11 cellular contexts compared by ENCODE assay signal in the genomic region with DNA sequence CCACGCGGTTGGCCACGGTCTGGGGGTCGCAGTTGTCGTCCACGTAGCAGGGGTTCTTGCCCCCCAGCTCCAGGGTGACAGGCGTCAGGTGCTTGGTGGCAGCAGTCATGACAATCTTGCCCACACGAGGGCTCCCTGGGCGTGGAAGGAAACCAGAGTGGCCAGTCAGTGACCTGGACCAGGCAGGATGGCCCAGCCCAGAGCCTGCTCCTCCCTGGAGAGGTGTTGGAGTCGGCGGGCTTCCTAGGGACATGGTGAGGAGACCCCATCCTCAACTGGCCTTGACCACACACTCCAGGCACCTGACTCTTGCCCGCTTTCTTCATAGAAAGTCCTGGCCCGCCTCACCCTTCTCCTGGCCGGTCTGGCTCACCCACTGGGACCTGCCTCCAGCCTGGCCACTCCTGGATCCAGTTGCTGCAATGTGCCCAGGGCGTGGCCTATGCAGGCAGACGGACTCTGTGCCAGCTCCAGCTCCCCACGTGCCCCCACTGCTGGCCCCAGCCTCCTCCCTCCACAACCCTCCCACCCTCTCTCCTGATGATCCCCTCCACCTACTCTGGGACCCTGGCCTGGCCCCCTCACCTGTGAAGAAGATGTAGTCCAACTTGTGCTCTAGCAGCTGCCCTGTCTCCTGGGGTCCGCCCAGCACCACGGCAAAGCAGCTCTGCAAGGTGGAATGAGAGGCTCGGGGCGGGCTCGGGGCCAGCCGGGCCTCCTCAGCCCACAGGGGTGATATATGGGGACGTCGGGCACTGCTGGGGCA. TPM values are rescaled to one million over a fixed set of nuclear protein-coding genes. Genes with fewer than 3 reads are reported as not detected.
DNase-seq lines count a peak whose midpoint lies in the region; ATAC-seq, FAIRE-seq and TF ChIP-seq lines count a peak whose summit lies in the region.
"Had no signal": no experiment of that assay in that cellular context is flagged by ENCODE, and none has a peak within 500 bp of the region (broad histone marks: within the 10 kb centered on the region; RNA-seq: fewer than 3 reads in every experiment).

No MANE protein-coding gene starts in this region.

- no peak for DNase-seq in stimulated activated naive CD8-positive, alpha-beta T cell treated with anti-CD3 and anti-CD28 coated beads, Interleukin-15, amount 100 ng/mL, for 72 hours
- no peak for DNase-seq in stimulated activated naive CD8-positive, alpha-beta T cell treated with anti-CD3 and anti-CD28 coated beads, Interleukin-15, Interleukin-2, amounts not matched to agents 100 U/mL and 50 U/mL, for 24 hours
- DNase-seq in RWPE2 (ENCODE audit: low spot score) (peak; percentile 56), left lobe of liver (ENCODE audit: low spot score) (peak; percentile 52), middle frontal gyrus (ENCODE audit: extremely low spot score, low spot score) (no peak), RCC 7860 (ENCODE audit: low spot score) (no peak), NK-92 (lab: John Stamatoyannopoulos, UW; ENCODE audit: unreplicated experiment) (no peak)
- DNase-seq in activated naive CD4-positive, alpha-beta T cell treated with anti-CD3 and anti-CD28 coated beads, Interleukin-2, amount 10 ng/mL, durations not matched to agents 7 days and 5 days: no peak
- DNase-seq: NCI-H526 treated with DMSO at 0.1 percent for 48 hours had no signal

- no peaks in the 10 kb centered on the region for H3K4me1 ChIP-seq in RWPE2 (ENCODE audit: insufficient read depth, poor library complexity, severe bottlenecking)

- CTCF ChIA-PET in activated naive CD4-positive, alpha-beta T cell treated with anti-CD3 and anti-CD28 coated beads, Interleukin-2, amount 10 ng/mL, durations not matched to agents 7 days and 5 days (lab: Charles Lee): no interaction called here

- no peaks in the 10 kb centered on the region for H3K36me3 Mint-ChIP-seq in activated naive CD4-positive, alpha-beta T cell treated with anti-CD3 and anti-CD28 coated beads, Interleukin-2, amount 10 ng/mL, durations not matched to agents 7 days and 5 days

- no peak overlapping the region for H3K27ac ChIP-seq in RWPE2 (ENCODE audit: poor library complexity, severe bottlenecking)

- H3K9me3 Mint-ChIP-seq in stimulated activated naive CD8-positive, alpha-beta T cell treated with anti-CD3 and anti-CD28 coated beads, Interleukin-15, amount 100 ng/mL, for 72 hours: no peaks in the 10 kb centered on the region
- H3K9me3 Mint-ChIP-seq in activated naive CD4-positive, alpha-beta T cell treated with anti-CD3 and anti-CD28 coated beads, Interleukin-2, amount 10 ng/mL, durations not matched to agents 7 days and 5 days: no peaks in the 10 kb centered on the region

- TF ChIP-seq CTCF in RWPE2 (IDR thresholded peaks at IDR 0.05; ENCODE audit: poor library complexity, severe bottlenecking): peak; percentile 26

- no peak overlapping the region for H3K27ac Mint-ChIP-seq in stimulated activated naive CD8-positive, alpha-beta T cell treated with anti-CD3 and anti-CD28 coated beads, Interleukin-15, amount 100 ng/mL, for 72 hours
- no peak overlapping the region for H3K27ac Mint-ChIP-seq in activated naive CD4-positive, alpha-beta T cell treated with anti-CD3 and anti-CD28 coated beads, Interleukin-2, amount 10 ng/mL, durations not matched to agents 7 days and 5 days

- H3K4me3 Mint-ChIP-seq in stimulated activated naive CD8-positive, alpha-beta T cell treated with anti-CD3 and anti-CD28 coated beads, Interleukin-15, amount 100 ng/mL, for 72 hours: no peak overlapping the region
- no peak overlapping the region for H3K4me3 Mint-ChIP-seq in activated naive CD4-positive, alpha-beta T cell treated with anti-CD3 and anti-CD28 coated beads, Interleukin-2, amount 10 ng/mL, durations not matched to agents 7 days and 5 days

- H3K4me1 Mint-ChIP-seq in stimulated activated naive CD8-positive, alpha-beta T cell treated with anti-CD3 and anti-CD28 coated beads, Interleukin-15, amount 100 ng/mL, for 72 hours: no peaks in the 10 kb centered on the region
- H3K4me1 Mint-ChIP-seq in activated naive CD4-positive, alpha-beta T cell treated with anti-CD3 and anti-CD28 coated beads, Interleukin-2, amount 10 ng/mL, durations not matched to agents 7 days and 5 days: no peaks in the 10 kb centered on the region

- H3K27me3 Mint-ChIP-seq in stimulated activated naive CD8-positive, alpha-beta T cell treated with anti-CD3 and anti-CD28 coated beads, Interleukin-15, amount 100 ng/mL, for 72 hours: no peaks in the 10 kb centered on the region
- peaks cover 12% of the 10 kb centered on the region for H3K27me3 Mint-ChIP-seq in activated naive CD4-positive, alpha-beta T cell treated with anti-CD3 and anti-CD28 coated beads, Interleukin-2, amount 10 ng/mL, durations not matched to agents 7 days and 5 days

- no peaks in the 10 kb centered on the region for H3K9me3 ChIP-seq in RWPE2 (ENCODE audit: severe bottlenecking)

- FAIRE-seq in RCC 7860 (lab: Jason Lieb, UNC): no peak

- H3K4me3 ChIP-seq in RWPE2 (ENCODE audit: severe bottlenecking): no peak overlapping the region

- no peaks in the 10 kb centered on the region for H3K36me3 ChIP-seq in RWPE2 (ENCODE audit: low read depth)

- no peaks in the 10 kb centered on the region for H3K27me3 ChIP-seq in RWPE2 (ENCODE audit: insufficient read depth, poor library complexity, severe bottlenecking)

- peak; percentile 8 for ATAC-seq in stimulated activated naive CD8-positive, alpha-beta T cell treated with anti-CD3 and anti-CD28 coated beads, Interleukin-15, amount 100 ng/mL, for 72 hours
- no peak for ATAC-seq in stimulated activated naive CD8-positive, alpha-beta T cell treated with anti-CD3 and anti-CD28 coated beads, Interleukin-15, Interleukin-2, amounts not matched to agents 100 U/mL and 50 U/mL, for 24 hours
- peak; percentile 43; the same call in 1 of the 3 replicates for ATAC-seq in RWPE2 (ENCODE audit: low read depth)
- ATAC-seq in left lobe of liver: peak; percentile 86

RNA-seq across cellular contexts. Expression of a gene that starts 8.7 kb away (rescaled TPM):
- total RNA-seq in left lobe of liver: not detected
- total RNA-seq: fibroblast of lung had no signal

RNA-seq across cellular contexts. Expression of a gene that starts 15.2 kb away (rescaled TPM):
- 9.7 TPM for total RNA-seq in left lobe of liver
- total RNA-seq: fibroblast of lung had no signal

RNA-seq across cellular contexts. Expression of a gene that starts 26.2 kb away (rescaled TPM):
- total RNA-seq in left lobe of liver: 0.15 TPM
- total RNA-seq: fibroblast of lung, lower leg skin had no signal

RNA-seq across cellular contexts. Expression of a gene that starts 36.0 kb away (rescaled TPM):
- total RNA-seq in left lobe of liver: 41.6 TPM

RNA-seq across cellular contexts. Expression of a gene that starts 59.0 kb away (rescaled TPM):
- 192 TPM for total RNA-seq in left lobe of liver

Comparison
In these comparisons a context has a peak if more than half of its experiments do, and no peak if none do; other contexts are left out.
1. DNase-seq: peak in RWPE2 (single experiment) and left lobe of liver (single experiment); none in stimulated activated naive CD8-positive, alpha-beta T cell treated with anti-CD3 and anti-CD28 coated beads, Interleukin-15, amount 100 ng/mL, for 72 hours (0 of 2), stimulated activated naive CD8-positive, alpha-beta T cell treated with anti-CD3 and anti-CD28 coated beads, Interleukin-15, Interleukin-2, amounts not matched to agents 100 U/mL and 50 U/mL, for 24 hours (single experiment), middle frontal gyrus (single experiment), activated naive CD4-positive, alpha-beta T cell treated with anti-CD3 and anti-CD28 coated beads, Interleukin-2, amount 10 ng/mL, durations not matched to agents 7 days and 5 days (single experiment), RCC 7860 (single experiment) and NK-92 (single experiment).